In genomic region chr17:75854881-75855309, GRCh38 we compare ENCODE assay signal across 7 cellular contexts. TPM values are rescaled to one million over a fixed set of nuclear protein-coding genes. Genes with fewer than 3 reads are reported as not detected.
DNase-seq lines count a peak whose midpoint lies in the region; ATAC-seq and TF ChIP-seq lines count a peak whose summit lies in the region.
"Had no signal": no experiment of that assay in that cellular context is flagged by ENCODE, and none has a peak within 500 bp of the region (broad histone marks: within the 10 kb centered on the region; RNA-seq: fewer than 3 reads in every experiment).

No MANE protein-coding gene starts in this region.

- peaks cover 37% of the 10 kb centered on the region for H3K4me1 Mint-ChIP-seq in activated CD8-positive, alpha-beta T cell treated with anti-CD3 and anti-CD28 coated beads, Interleukin-2, amount 10 ng/mL, durations not matched to agents 7 days and 5 days (ENCODE audit: low read depth)
- H3K4me1 Mint-ChIP-seq in activated naive CD4-positive, alpha-beta T cell treated with anti-CD3 and anti-CD28 coated beads for 36 hours (ENCODE audit: low read depth): peaks cover 39% of the 10 kb centered on the region

- TF ChIP-seq CTCF in GM06990 (IDR thresholded peaks at IDR 0.05; ENCODE audit: insufficient read depth, low read length, poor library complexity, severe bottlenecking): peak; percentile 21
- TF ChIP-seq CTCF in mucosa of descending colon (IDR thresholded peaks at IDR 0.05): no peak

- H3K27me3 Mint-ChIP-seq in activated CD8-positive, alpha-beta T cell treated with anti-CD3 and anti-CD28 coated beads, Interleukin-2, amount 10 ng/mL, durations not matched to agents 7 days and 5 days (ENCODE audit: low read depth): no peaks in the 10 kb centered on the region
- no peaks in the 10 kb centered on the region for H3K27me3 Mint-ChIP-seq in activated naive CD4-positive, alpha-beta T cell treated with anti-CD3 and anti-CD28 coated beads for 36 hours (ENCODE audit: low read depth)
- H3K27me3 Mint-ChIP-seq: dendritic cell treated with granulocyte-macrophage colony-stimulating factor and Interleukin-4, amounts not matched to agents 40 ng/mL and 50 ng/mL, for 4 days had no signal

- peak; percentile 5 for ATAC-seq in activated CD8-positive, alpha-beta T cell treated with anti-CD3 and anti-CD28 coated beads, Interleukin-2, amount 10 ng/mL, durations not matched to agents 7 days and 5 days
- peak; percentile 5 for ATAC-seq in mucosa of descending colon
- ATAC-seq in GM19452 (IDR thresholded peaks at IDR 0.05; ENCODE audit: unreplicated experiment): no peak

- no peaks in the 10 kb centered on the region for H3K9me3 Mint-ChIP-seq in activated CD8-positive, alpha-beta T cell treated with anti-CD3 and anti-CD28 coated beads, Interleukin-2, amount 10 ng/mL, durations not matched to agents 7 days and 5 days (ENCODE audit: insufficient read depth)
- no peaks in the 10 kb centered on the region for H3K9me3 Mint-ChIP-seq in activated naive CD4-positive, alpha-beta T cell treated with anti-CD3 and anti-CD28 coated beads for 36 hours
- H3K9me3 Mint-ChIP-seq: dendritic cell treated with granulocyte-macrophage colony-stimulating factor and Interleukin-4, amounts not matched to agents 40 ng/mL and 50 ng/mL, for 4 days had no signal

- H3K4me3 ChIP-seq in GM06990 (replicated peaks; ENCODE audit: low read depth, low read length) (peak overlapping the region; percentile 74), mucosa of descending colon (peak overlapping the region; percentile 85)

- H3K27ac Mint-ChIP-seq in activated CD8-positive, alpha-beta T cell treated with anti-CD3 and anti-CD28 coated beads, Interleukin-2, amount 10 ng/mL, durations not matched to agents 7 days and 5 days: no peak overlapping the region
- H3K27ac Mint-ChIP-seq in activated naive CD4-positive, alpha-beta T cell treated with anti-CD3 and anti-CD28 coated beads for 36 hours: no peak overlapping the region
- H3K27ac Mint-ChIP-seq: dendritic cell treated with granulocyte-macrophage colony-stimulating factor and Interleukin-4, amounts not matched to agents 40 ng/mL and 50 ng/mL, for 4 days had no signal

- DNase-seq in GM06990 (ENCODE audit: extremely low read depth, insufficient read length) (no peak), mucosa of descending colon (no peak), COLO829 (ENCODE audit: low spot score) (no peak)
- DNase-seq in activated CD8-positive, alpha-beta T cell treated with anti-CD3 and anti-CD28 coated beads, Interleukin-2, amount 10 ng/mL, durations not matched to agents 7 days and 5 days: no peak
- no peak for DNase-seq in activated naive CD4-positive, alpha-beta T cell treated with anti-CD3 and anti-CD28 coated beads for 36 hours

- POLR2A ChIA-PET in activated CD8-positive, alpha-beta T cell treated with anti-CD3 and anti-CD28 coated beads, Interleukin-2, amount 10 ng/mL, durations not matched to agents 7 days and 5 days (lab: Charles Lee): interaction anchor here (0.6 to 4.9 kb wide), 28 partner anchors 10 to 1636 kb away, joined by 3 to 66 read pairs (median 4); partner anchors contain the start of genes ACOX1, RECQL5, SAP30BP and TRIM47

- CTCF ChIA-PET in activated CD8-positive, alpha-beta T cell treated with anti-CD3 and anti-CD28 coated beads, Interleukin-2, amount 10 ng/mL, durations not matched to agents 7 days and 5 days (lab: Charles Lee): interaction anchor here (0.9 to 11.9 kb wide), 21 partner anchors 9 to 144 kb away, joined by 3 to 307 read pairs (median 5); partner anchors contain the start of genes GALK1, MRPL38, TRIM47 and TRIM65
- CTCF ChIA-PET in activated naive CD4-positive, alpha-beta T cell treated with anti-CD3 and anti-CD28 coated beads for 36 hours (lab: Charles Lee): interaction anchor here (0.6 to 3.5 kb wide), 14 partner anchors 9 to 159 kb away, joined by 3 to 32 read pairs (median 4); partner anchors contain the start of genes GALK1 and UNC13D

- intact Hi-C loops in mucosa of descending colon (cut with DNase I, micrococcal nuclease): no loop called here
- intact Hi-C loops in activated naive CD4-positive, alpha-beta T cell treated with anti-CD3 and anti-CD28 coated beads for 36 hours (cut with micrococcal nuclease): loop anchor here (1.0 to 2.0 kb wide), 9 partner anchors 12 to 188 kb away; partner anchors contain the start of genes ACOX1, RECQL5, SAP30BP and TEN1

- no peak overlapping the region for H3K4me3 Mint-ChIP-seq in activated CD8-positive, alpha-beta T cell treated with anti-CD3 and anti-CD28 coated beads, Interleukin-2, amount 10 ng/mL, durations not matched to agents 7 days and 5 days
- H3K4me3 Mint-ChIP-seq in activated naive CD4-positive, alpha-beta T cell treated with anti-CD3 and anti-CD28 coated beads for 36 hours: no peak overlapping the region
- H3K4me3 Mint-ChIP-seq: dendritic cell treated with granulocyte-macrophage colony-stimulating factor and Interleukin-4, amounts not matched to agents 40 ng/mL and 50 ng/mL, for 4 days had no signal

- peaks cover 6% of the 10 kb centered on the region for H3K36me3 ChIP-seq in GM06990 (ENCODE audit: control insufficient read depth, insufficient read depth, low read length)
- peaks cover 5% of the 10 kb centered on the region for H3K36me3 ChIP-seq in mucosa of descending colon (ENCODE audit: low read depth)

- H3K9me3 ChIP-seq in mucosa of descending colon: no peaks in the 10 kb centered on the region

- H3K27me3 ChIP-seq in GM06990 (replicated peaks; ENCODE audit: control insufficient read depth, insufficient read depth, low read length): no peaks in the 10 kb centered on the region

- peaks cover 6% of the 10 kb centered on the region for H3K4me1 ChIP-seq in mucosa of descending colon (ENCODE audit: low read depth)

- H3K36me3 Mint-ChIP-seq in activated CD8-positive, alpha-beta T cell treated with anti-CD3 and anti-CD28 coated beads, Interleukin-2, amount 10 ng/mL, durations not matched to agents 7 days and 5 days (ENCODE audit: low read depth): peaks cover 12% of the 10 kb centered on the region
- H3K36me3 Mint-ChIP-seq in activated naive CD4-positive, alpha-beta T cell treated with anti-CD3 and anti-CD28 coated beads for 36 hours (ENCODE audit: low read depth): peaks cover under 1% of the 10 kb centered on the region

RNA-seq across cellular contexts. Expression of gene WBP2, which starts 0.2 kb away (rescaled TPM):
- 10 to 100 TPM; 64.3 to 68.6 TPM for total RNA-seq in activated CD8-positive, alpha-beta T cell treated with anti-CD3 and anti-CD28 coated beads, Interleukin-2, amount 10 ng/mL, durations not matched to agents 7 days and 5 days
- 100 to 1,000 TPM in 1 of 3 donors, 10 to 100 TPM in 2; 99.1 to 114 (median 99.8) TPM for total RNA-seq in mucosa of descending colon
- total RNA-seq in activated naive CD4-positive, alpha-beta T cell treated with anti-CD3 and anti-CD28 coated beads for 36 hours: 10 to 100 TPM; 65.0 to 68.7 TPM

RNA-seq across cellular contexts. Expression of gene UNC13D, which starts 10.7 kb away (rescaled TPM):
- total RNA-seq in activated CD8-positive, alpha-beta T cell treated with anti-CD3 and anti-CD28 coated beads, Interleukin-2, amount 10 ng/mL, durations not matched to agents 7 days and 5 days: 100 to 1,000 TPM; 234 to 249 TPM
- 10 to 100 TPM; 18.4 to 40.2 (median 23.0) TPM for total RNA-seq in mucosa of descending colon
- total RNA-seq in activated naive CD4-positive, alpha-beta T cell treated with anti-CD3 and anti-CD28 coated beads for 36 hours: 10 to 100 TPM; 98.5 to 99.1 TPM

RNA-seq across cellular contexts. Expression of gene TRIM47, which starts 23.5 kb away (rescaled TPM):
- total RNA-seq in activated CD8-positive, alpha-beta T cell treated with anti-CD3 and anti-CD28 coated beads, Interleukin-2, amount 10 ng/mL, durations not matched to agents 7 days and 5 days: 10 to 100 TPM; 31.4 to 36.8 TPM
- 10 to 100 TPM; 44.5 to 77.4 (median 53.4) TPM for total RNA-seq in mucosa of descending colon
- 1 to 10 TPM; 8.1 to 9.6 TPM for total RNA-seq in activated naive CD4-positive, alpha-beta T cell treated with anti-CD3 and anti-CD28 coated beads for 36 hours

RNA-seq across cellular contexts. Expression of gene TRIM65, which starts 41.9 kb away (rescaled TPM):
- total RNA-seq in activated CD8-positive, alpha-beta T cell treated with anti-CD3 and anti-CD28 coated beads, Interleukin-2, amount 10 ng/mL, durations not matched to agents 7 days and 5 days: 10 to 100 TPM; 35.8 to 37.3 TPM
- total RNA-seq in mucosa of descending colon: 10 to 100 TPM; 13.7 to 23.8 (median 15.4) TPM
- 10 to 100 TPM; 24.5 to 25.5 TPM for total RNA-seq in activated naive CD4-positive, alpha-beta T cell treated with anti-CD3 and anti-CD28 coated beads for 36 hours

RNA-seq across cellular contexts. Expression of gene MRPL38, which starts 49.8 kb away (rescaled TPM):
- 100 to 1,000 TPM in 1 of 2 experiments, 10 to 100 TPM in 1; 89.0 to 113 TPM for total RNA-seq in activated CD8-positive, alpha-beta T cell treated with anti-CD3 and anti-CD28 coated beads, Interleukin-2, amount 10 ng/mL, durations not matched to agents 7 days and 5 days
- total RNA-seq in mucosa of descending colon: 10 to 100 TPM; 87.0 to 98.0 (median 89.4) TPM
- 100 to 1,000 TPM; 109 to 117 TPM for total RNA-seq in activated naive CD4-positive, alpha-beta T cell treated with anti-CD3 and anti-CD28 coated beads for 36 hours
